Comparison of ENCODE assay signal across 1 cellular context in genomic region chr10:112842832-112843360, GRCh38.
TF ChIP-seq lines count a peak whose summit lies in the region.

No MANE protein-coding gene starts in this region.

TF ChIP-seq in HCT116, 20 proteins besides CTCF, POLR2A, EP300 and RAD21 (continued from another document):
- TF ChIP-seq REST (IDR thresholded peaks at IDR 0.05; ENCODE audit: low read depth) = no peak
